8 cellular contexts compared by ENCODE assay signal in the genomic region with DNA sequence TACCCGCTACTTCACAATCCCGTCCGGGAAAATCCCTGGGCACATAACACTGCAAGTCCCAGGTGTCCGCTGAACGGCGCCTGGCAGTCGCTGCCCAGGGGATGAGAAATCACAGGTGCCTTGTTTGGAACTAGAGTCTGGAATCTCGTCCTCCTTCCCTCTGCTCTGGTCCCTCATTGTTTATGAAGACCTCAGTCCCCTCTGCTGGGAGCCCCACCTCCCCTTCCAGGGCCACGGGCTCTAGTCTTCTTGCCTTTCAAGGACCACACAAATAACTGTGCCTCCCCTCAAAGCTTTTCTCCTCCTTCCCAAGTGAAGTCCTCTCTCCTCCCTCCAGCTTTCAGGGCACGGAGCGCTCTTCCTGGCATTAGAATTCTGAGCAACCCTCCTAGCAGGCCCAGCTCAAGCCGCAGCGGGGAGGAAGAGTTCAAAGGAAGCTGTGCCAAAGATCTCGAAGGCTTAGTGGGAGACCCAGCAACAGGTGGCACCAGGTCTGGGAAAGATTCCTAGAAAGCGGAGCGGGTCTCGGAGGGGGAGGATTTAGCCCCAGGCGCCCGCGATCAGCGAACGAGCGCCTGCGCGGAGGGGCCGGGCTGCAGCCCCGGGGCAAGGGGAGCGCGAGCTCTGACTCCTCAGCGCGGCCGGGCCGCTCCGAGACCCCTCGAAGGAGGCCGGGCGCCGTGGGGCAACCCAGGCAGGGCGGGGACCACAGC. TPM values are rescaled to one million over a fixed set of nuclear protein-coding genes. Genes with fewer than 3 reads are reported as not detected.
DNase-seq lines count a peak whose midpoint lies in the region; ATAC-seq and TF ChIP-seq lines count a peak whose summit lies in the region.
"Not testable (repeated sequence)": the region's sequence is repeated elsewhere in the genome, so short reads cannot be mapped to it uniquely, and the experiment has no call there.

No MANE protein-coding gene starts in this region.

- not testable (repeated sequence) for H3K27me3 Mint-ChIP-seq in activated T-cell treated with anti-CD3 and anti-CD28 coated beads, Interleukin-2, amount 50 U/mL, for 72 hours (ENCODE audit: low read depth)

- DNase-seq in NCI-H82 treated with DMSO at 0.1 percent for 48 hours (lab: John Stamatoyannopoulos, UW; ENCODE audit: unreplicated experiment) (peak; percentile 21), epithelial cell of esophagus (ENCODE audit: low read depth) (peak; percentile 18), lung microvascular endothelial cell (ENCODE audit: low read depth in 2 of 2) (peak; percentile 23 to 28)
- peak; percentile 36 to 49 for DNase-seq in activated T-cell treated with anti-CD3 and anti-CD28 coated beads, Interleukin-2, amount 50 U/mL, for 72 hours
- DNase-seq in stimulated activated CD4-positive, alpha-beta T cell treated with anti-CD3 and anti-CD28 coated beads, Interleukin-2, amount 100 ng/mL, for 24 hours, result peak; percentile 44 to 45

- peaks cover 50% of the 10 kb centered on the region for H3K4me1 Mint-ChIP-seq in activated T-cell treated with anti-CD3 and anti-CD28 coated beads, Interleukin-2, amount 50 U/mL, for 72 hours (ENCODE audit: low read depth)

- H3K4me3 ChIP-seq in epithelial cell of esophagus (ENCODE audit: low read length), result peak overlapping the region; percentile 72

- peak overlapping the region; percentile 83 to 98 for H3K4me3 Mint-ChIP-seq in activated T-cell treated with anti-CD3 and anti-CD28 coated beads, Interleukin-2, amount 50 U/mL, for 72 hours

- H3K9me3 Mint-ChIP-seq in activated T-cell treated with anti-CD3 and anti-CD28 coated beads, Interleukin-2, amount 50 U/mL, for 72 hours, result not testable (repeated sequence)

- H3K36me3 Mint-ChIP-seq in activated T-cell treated with anti-CD3 and anti-CD28 coated beads, Interleukin-2, amount 50 U/mL, for 72 hours (ENCODE audit: insufficient read depth in 2 of 2), result peaks cover 6 to 12% of the 10 kb centered on the region in 2 donors

- ATAC-seq in GM19438 (IDR thresholded peaks at IDR 0.05; ENCODE audit: low read depth, unreplicated experiment) (peak; percentile 20), HG03159 (IDR thresholded peaks at IDR 0.05; ENCODE audit: unreplicated experiment) (peak; percentile 8)
- ATAC-seq in activated T-cell treated with anti-CD3 and anti-CD28 coated beads, Interleukin-2, amount 50 U/mL, for 72 hours (replicated peaks in 1 of 2), result peak; percentile 1 to 5

- peak overlapping the region; percentile 95 for H3K27ac Mint-ChIP-seq in activated T-cell treated with anti-CD3 and anti-CD28 coated beads, Interleukin-2, amount 50 U/mL, for 72 hours

- not testable (repeated sequence) for TF ChIP-seq CTCF in C4-2B (conservative IDR thresholded peaks at IDR 0.05); epithelial cell of esophagus (IDR thresholded peaks at IDR 0.05; ENCODE audit: insufficient read depth, low read depth, low read length, missing control alignments)

- H3K27ac ChIP-seq in C4-2B, result peak overlapping the region; percentile 90

RNA-seq across cellular contexts. Expression of a gene that starts 0.9 kb away (rescaled TPM):
- 10 to 100 TPM; 34.8 to 34.9 TPM for total RNA-seq in activated T-cell treated with anti-CD3 and anti-CD28 coated beads, Interleukin-2, amount 50 U/mL, for 72 hours
- 25.5 and 43.1 TPM in 2 replicates for total RNA-seq in lung microvascular endothelial cell

RNA-seq across cellular contexts. Expression of a gene that starts 30.3 kb away (rescaled TPM):
- total RNA-seq in activated T-cell treated with anti-CD3 and anti-CD28 coated beads, Interleukin-2, amount 50 U/mL, for 72 hours, result 10 to 100 TPM; 25.7 to 32.1 TPM
- total RNA-seq in lung microvascular endothelial cell, result 40.9 and 46.2 TPM in 2 replicates

RNA-seq across cellular contexts. Expression of a gene that starts 31.7 kb away (rescaled TPM):
- total RNA-seq in activated T-cell treated with anti-CD3 and anti-CD28 coated beads, Interleukin-2, amount 50 U/mL, for 72 hours, result under 1 TPM; 0.07 TPM
- 0.44 and 0.99 TPM in 2 replicates for total RNA-seq in lung microvascular endothelial cell

Comparison
In these comparisons a context has a peak if more than half of its experiments do, and no peak if none do; other contexts are left out.
1. Peak in every context shown above with its lines: DNase-seq, ATAC-seq, H3K4me3 ChIP-seq and H3K27ac ChIP-seq.